In genomic region chr4:171650543-171650942, GRCh38 we compare ENCODE assay signal across 11 cellular contexts.
DNase-seq lines count a peak whose midpoint lies in the region; ATAC-seq and TF ChIP-seq lines count a peak whose summit lies in the region.
"Had no signal": no experiment of that assay in that cellular context is flagged by ENCODE, and none has a peak within 500 bp of the region (broad histone marks: within the 10 kb centered on the region; RNA-seq: fewer than 3 reads in every experiment).

No MANE protein-coding gene starts in this region.

- CTCF ChIA-PET in WTC11 (lab: Charles Lee): interaction anchor here (1.1 to 1.2 kb wide), 2 partner anchors 21 to 660 kb away, joined by 6 to 7 read pairs; no protein-coding TSS in a partner anchor

- H3K4me3 ChIP-seq in GM06990 (replicated peaks; ENCODE audit: low read depth, low read length): no peak overlapping the region

- intact Hi-C loops in posterior vena cava (cut with DNase I): no loop called here

- H3K4me3 Mint-ChIP-seq in WTC11: no peak overlapping the region

- ATAC-seq in GM19395 (IDR thresholded peaks at IDR 0.05; ENCODE audit: unreplicated experiment) (peak; percentile 74), HG02973 (IDR thresholded peaks at IDR 0.05; ENCODE audit: unreplicated experiment) (peak; percentile 73), WTC11 (peak; percentile 71)

- no peaks in the 10 kb centered on the region for H3K4me1 Mint-ChIP-seq in WTC11

- no peaks in the 10 kb centered on the region for H3K9me3 Mint-ChIP-seq in WTC11

- TF ChIP-seq CTCF in GM06990 (IDR thresholded peaks at IDR 0.05; ENCODE audit: insufficient read depth, low read length, poor library complexity, severe bottlenecking): peak; percentile 41
- TF ChIP-seq CTCF in WTC11 (IDR thresholded peaks at IDR 0.05): no peak

- no peaks in the 10 kb centered on the region for H3K36me3 ChIP-seq in GM06990 (ENCODE audit: control insufficient read depth, insufficient read depth, low read length)

- H3K27me3 Mint-ChIP-seq in WTC11 (ENCODE audit: low read depth): no peaks in the 10 kb centered on the region

- H3K36me3 Mint-ChIP-seq in WTC11: no peaks in the 10 kb centered on the region

- no peak overlapping the region for H3K27ac Mint-ChIP-seq in WTC11

- POLR2A ChIA-PET in WTC11 (lab: Charles Lee): no interaction called here

- no peaks in the 10 kb centered on the region for H3K27me3 ChIP-seq in GM06990 (replicated peaks; ENCODE audit: control insufficient read depth, insufficient read depth, low read length)

- DNase-seq in GM06990 (ENCODE audit: extremely low read depth, insufficient read length) (no peak), WTC11 (ENCODE audit: low spot score) (peak; percentile 23), mesenteric fat pad (ENCODE audit: low spot score) (no peak), H4 (ENCODE audit: low spot score) (no peak), posterior vena cava (ENCODE audit: low spot score) (no peak)
- DNase-seq in stimulated activated CD4-positive, alpha-beta T cell treated with anti-CD3 and anti-CD28 coated beads, Interleukin-15, amount 100 ng/mL, for 24 hours: no peak
- DNase-seq: activated CD8-positive, alpha-beta memory T cell treated with anti-CD3 and anti-CD28 coated beads, Interleukin-2, amount 50 U/mL, for 4 hours; AML-193; stimulated activated CD4-positive, alpha-beta T cell treated with anti-CD3 and anti-CD28 coated beads, Interleukin-4, amount 100 ng/mL, for 4 hours had no signal

TF ChIP-seq in WTC11, 78 proteins besides CTCF, POLR2A, EP300 and RAD21:
- TF ChIP-seq MYBL2 (CRISPR knock-in tag; IDR thresholded peaks at IDR 0.05) (no peak), NFYB (CRISPR knock-in tag; conservative IDR thresholded peaks at IDR 0.05; ENCODE audit: low read depth) (no peak), GTF2I (CRISPR knock-in tag; conservative IDR thresholded peaks at IDR 0.05) (no peak), E2F5 (CRISPR knock-in tag; IDR thresholded peaks at IDR 0.05) (no peak), USF2 (CRISPR knock-in tag; IDR thresholded peaks at IDR 0.05) (no peak), STAT6 (CRISPR knock-in tag; conservative IDR thresholded peaks at IDR 0.05; ENCODE audit: low read depth) (no peak), IRF2 (CRISPR knock-in tag; IDR thresholded peaks at IDR 0.05; ENCODE audit: borderline replicate concordance, low read depth) (no peak), FOXP1 (CRISPR knock-in tag; IDR thresholded peaks at IDR 0.05; ENCODE audit: borderline replicate concordance) (no peak), ARID4B (CRISPR knock-in tag; IDR thresholded peaks at IDR 0.05; ENCODE audit: borderline replicate concordance) (no peak), SOX15 (CRISPR knock-in tag; IDR thresholded peaks at IDR 0.05) (no peak), GABPB1 (CRISPR knock-in tag; IDR thresholded peaks at IDR 0.05) (no peak)
TF ChIP-seq in WTC11: peak in this region for 0.
